In the genomic region with DNA sequence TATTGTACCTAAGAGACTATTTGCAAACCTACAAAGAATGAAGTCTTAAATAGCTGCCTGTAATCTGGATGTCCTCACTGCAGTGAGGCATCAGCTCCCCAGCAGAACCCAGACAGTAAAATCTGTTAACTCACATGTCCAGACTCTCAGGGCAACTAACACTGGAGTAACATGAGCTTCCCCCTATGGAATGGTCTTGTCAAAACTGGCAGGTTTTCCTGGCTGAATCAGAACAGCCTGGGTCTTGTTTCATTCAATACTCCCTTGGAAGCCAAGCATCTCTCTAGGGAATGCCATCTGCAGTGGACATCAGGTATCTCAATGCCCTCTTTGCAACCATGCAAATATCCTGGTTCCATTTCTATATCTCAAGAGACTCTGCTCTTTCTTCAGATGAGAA, we compare ENCODE assay signal across 15 cellular contexts. TPM values are rescaled to one million over a fixed set of nuclear protein-coding genes. Genes with fewer than 3 reads are reported as not detected.
A peak's percentile ranks its signal among the peaks of the same experiment; 100 is the strongest.
DNase-seq lines count a peak whose midpoint lies in the region; ATAC-seq and TF ChIP-seq lines count a peak whose summit lies in the region.
"Had no signal": no experiment of that assay in that cellular context is flagged by ENCODE, and none has a peak within 500 bp of the region (broad histone marks: within the 10 kb centered on the region; RNA-seq: fewer than 3 reads in every experiment).

No MANE protein-coding gene starts in this region.

- peak; percentile 23 for DNase-seq in NCI-H82 (lab: John Stamatoyannopoulos, UW)
- no peak for DNase-seq in NCI-H82 treated with DMSO at 0.1 percent for 48 hours (lab: John Stamatoyannopoulos, UW; ENCODE audit: unreplicated experiment)
- DNase-seq in PC-3: no peak
- peak; percentile 66 to 69 for DNase-seq in fibroblast of lung (ENCODE audit: low read depth in 2 of 2)
- DNase-seq in skeletal muscle cell (ENCODE audit: low read depth): peak; percentile 80
- no peak for DNase-seq in NOMO-1 treated with DMSO at 0.1 percent for 48 hours (lab: John Stamatoyannopoulos, UW; ENCODE audit: unreplicated experiment)
- DNase-seq in GM13976 (ENCODE audit: low spot score): no peak
- DNase-seq in stimulated activated CD4-positive, alpha-beta T cell treated with anti-CD3 and anti-CD28 coated beads, Interleukin-1b, Interleukin-23, amount 100 ng/mL, for 48 hours: no peak
- DNase-seq: 8988T; activated CD4-positive, alpha-beta T cell treated with anti-CD3 and anti-CD28 coated beads, Interleukin-2, amount 50 U/mL, for 48 hours; Calu3; NCI-H1048; nucleus accumbens; stimulated activated CD4-positive, alpha-beta T cell treated with anti-CD3 and anti-CD28 coated beads, Interleukin-12 subunit alpha, Interleukin-12 subunit beta, amount 100 ng/mL, for 4 hours had no signal

- no peak overlapping the region for H3K4me3 ChIP-seq in PC-3 (ENCODE audit: low read length)
- no peak overlapping the region for H3K4me3 ChIP-seq in fibroblast of lung (replicated peaks in 1 of 4; ENCODE audit: control extremely low read depth in 1 of 4, insufficient read depth in 1 of 4, low read depth in 3 of 4, low read length in 4 of 4)
- H3K4me3 ChIP-seq in skeletal muscle cell (ENCODE audit: low read depth, low read length): no peak overlapping the region
- H3K4me3 ChIP-seq: suprapubic skin had no signal

- H3K79me2 ChIP-seq in PC-3 (ENCODE audit: low read length) (no peaks in the 10 kb centered on the region), fibroblast of lung (ENCODE audit: control insufficient read depth, insufficient read depth, low read length) (peaks cover 19% of the 10 kb centered on the region)

- CTCF ChIA-PET in PC-3 (lab: Charles Lee): no interaction called here

- in situ Hi-C loops in GM13976 (cut with MboI; ENCODE audit: low sequenced_read_pairs, unreplicated experiment): no loop called here

- H2AFZ ChIP-seq in PC-3 (ENCODE audit: low read length) (no peak overlapping the region), fibroblast of lung (ENCODE audit: low read length) (no peak overlapping the region)

- H3K36me3 ChIP-seq in PC-3 (ENCODE audit: low read depth, low read length): no peaks in the 10 kb centered on the region
- H3K36me3 ChIP-seq in fibroblast of lung (ENCODE audit: control insufficient read depth, insufficient read depth, low read length): no peaks in the 10 kb centered on the region
- H3K36me3 ChIP-seq: suprapubic skin had no signal

- H4K20me1 ChIP-seq in PC-3 (ENCODE audit: low read length) (no peaks in the 10 kb centered on the region), fibroblast of lung (ENCODE audit: control insufficient read depth, extremely low read depth, insufficient read depth, low read length) (no peaks in the 10 kb centered on the region)

- peak; percentile 35 for ATAC-seq in PC-3

- H3K27ac ChIP-seq in PC-3 (ENCODE audit: low read length) (no peak overlapping the region), fibroblast of lung (ENCODE audit: insufficient read depth, low read length) (no peak overlapping the region)
- H3K27ac ChIP-seq: suprapubic skin had no signal

- intact Hi-C loops in PC-3 (cut with micrococcal nuclease): no loop called here

- H3K9me2 ChIP-seq in PC-3 (replicated peaks; ENCODE audit: low read length): no peaks in the 10 kb centered on the region

- H3K9ac ChIP-seq in PC-3 (ENCODE audit: low read length) (no peak overlapping the region), fibroblast of lung (ENCODE audit: insufficient read depth, low read length) (no peak overlapping the region)

- H3K27me3 ChIP-seq in PC-3 (ENCODE audit: low read length) (no peaks in the 10 kb centered on the region), fibroblast of lung (ENCODE audit: control insufficient read depth, insufficient read depth, low read length) (no peaks in the 10 kb centered on the region)
- H3K27me3 ChIP-seq: suprapubic skin had no signal

- POLR2A ChIA-PET in PC-3 (lab: Charles Lee; ENCODE audit: unreplicated experiment): no interaction called here

- H3K9me3 ChIP-seq in PC-3 (ENCODE audit: low read length) (no peaks in the 10 kb centered on the region), fibroblast of lung (ENCODE audit: control insufficient read depth, insufficient read depth, low read depth, low read length) (no peaks in the 10 kb centered on the region)
- H3K9me3 ChIP-seq: suprapubic skin had no signal

- no peaks in the 10 kb centered on the region for H3F3A ChIP-seq in PC-3 (ENCODE audit: low read length, unreplicated experiment)

- TF ChIP-seq CTCF in PC-3 (conservative IDR thresholded peaks at IDR 0.05; ENCODE audit: low read depth, low read length) (no peak), fibroblast of lung (conservative IDR thresholded peaks at IDR 0.05 in 1 of 2, IDR thresholded peaks at IDR 0.05 in 1 of 2; ENCODE audit: low read depth in 1 of 2, low read length in 2 of 2) (no peak), GM13976 (IDR thresholded peaks at IDR 0.05; ENCODE audit: borderline replicate concordance, control extremely low read depth, extremely low read depth, insufficient read depth, missing control alignments) (no peak)

- H3K4me1 ChIP-seq in PC-3 (ENCODE audit: insufficient read depth, low read length) (no peaks in the 10 kb centered on the region), fibroblast of lung (ENCODE audit: control insufficient read depth, extremely low read depth, insufficient read depth, low read length) (no peaks in the 10 kb centered on the region)

- no TSS peak for BruUV-seq in PC-3 (replicated peaks; lab: Mats Ljungman, UMichigan)

- H3K4me2 ChIP-seq in PC-3 (ENCODE audit: low read length): no peak overlapping the region
- H3K4me2 ChIP-seq in fibroblast of lung (ENCODE audit: extremely low read depth, insufficient read depth, low read length): no peak overlapping the region

RNA-seq across cellular contexts. Expression of a gene that starts 24.4 kb away (rescaled TPM):
- total RNA-seq in PC-3 (2014; rRNA removed) (9.1 and 15.7 TPM in 2 replicates), fibroblast of lung (14.6 and 20.6 TPM in 2 replicates)
- 41.6 and 54.1 TPM in 2 replicates for polyA plus RNA-seq in fibroblast of lung
- polyA plus RNA-seq in fibroblast of lung (2012): 25.0 and 25.7 TPM in 2 replicates
- 76.8 and 126 TPM in 2 replicates for polyA minus RNA-seq in fibroblast of lung (ENCODE audit: low replicate concordance)

Comparison
In these comparisons a context has a peak if more than half of its experiments do, and no peak if none do; other contexts are left out.
1. DNase-seq: peak in NCI-H82 (single experiment), fibroblast of lung (2 of 2) and skeletal muscle cell (single experiment); none in NCI-H82 treated with DMSO at 0.1 percent for 48 hours (single experiment), PC-3 (single experiment), NOMO-1 treated with DMSO at 0.1 percent for 48 hours (single experiment), GM13976 (single experiment) and stimulated activated CD4-positive, alpha-beta T cell treated with anti-CD3 and anti-CD28 coated beads, Interleukin-1b, Interleukin-23, amount 100 ng/mL, for 48 hours (single experiment).